ENCODE assay signal across 13 cellular contexts in the genomic region with DNA sequence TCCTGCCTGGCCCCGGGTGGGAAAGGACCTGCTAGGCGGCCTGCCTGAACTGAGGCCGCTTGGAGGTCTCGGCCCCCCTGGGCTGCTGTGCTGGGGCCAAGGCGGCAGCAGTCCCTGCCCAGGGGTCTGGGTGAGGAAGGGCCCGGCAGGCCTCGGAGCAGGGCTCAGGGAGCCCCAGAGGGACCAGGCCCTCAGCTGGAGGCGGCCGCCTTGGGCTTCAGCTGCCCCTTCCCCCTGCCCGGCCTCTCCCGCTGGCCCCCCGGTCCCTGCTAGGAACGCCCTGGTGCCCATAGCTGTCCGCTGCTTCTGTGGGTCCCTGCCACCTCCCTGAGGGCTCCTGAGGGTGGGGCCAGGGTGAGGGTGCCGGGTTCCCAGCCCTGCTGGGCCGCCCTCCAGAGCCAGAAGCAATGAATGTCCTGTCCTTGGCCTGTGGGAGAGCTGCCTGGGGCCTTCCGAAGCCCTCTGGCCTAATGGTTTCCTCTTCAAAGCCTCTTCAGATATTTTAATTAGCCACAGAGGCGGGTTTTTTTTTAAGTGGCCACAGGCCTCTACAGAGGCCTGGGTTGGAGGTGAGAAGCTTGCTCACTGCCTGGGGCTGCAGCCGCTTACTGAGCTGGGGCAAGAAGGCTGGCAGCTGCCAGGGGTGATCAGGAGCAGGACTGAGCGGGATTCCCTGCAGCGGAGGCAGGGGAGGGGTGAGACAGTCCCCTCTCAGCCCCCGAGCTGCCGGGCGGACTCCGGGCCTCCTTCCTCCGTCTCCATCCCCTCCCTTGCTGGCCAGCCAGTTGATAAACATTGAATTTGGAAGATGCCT. TPM values are rescaled to one million over a fixed set of nuclear protein-coding genes. Genes with fewer than 3 reads are reported as not detected.
DNase-seq lines count a peak whose midpoint lies in the region; ATAC-seq and TF ChIP-seq lines count a peak whose summit lies in the region.
"Had no signal": no experiment of that assay in that cellular context is flagged by ENCODE, and none has a peak within 500 bp of the region (broad histone marks: within the 10 kb centered on the region; RNA-seq: fewer than 3 reads in every experiment).

No MANE protein-coding gene starts in this region.

- peaks cover 6 to 48% (median 32%) of the 10 kb centered on the region in 11 experiments; a peak in 21 of 22 replicates for H3K27me3 ChIP-seq in BLaER1 treated with 17β-estradiol and CSF1 and Interleukin-3, amounts not matched to agents 10 nM and 100 nM
- no peaks in the 10 kb centered on the region for H3K27me3 ChIP-seq in endodermal cell (ENCODE audit: control insufficient read depth, insufficient read depth, low read length, poor library complexity, severe bottlenecking)
- H3K27me3 ChIP-seq in tibial nerve = no peaks in the 10 kb centered on the region

- no peak overlapping the region for H3K27ac Mint-ChIP-seq in endodermal cell
- H3K27ac Mint-ChIP-seq: T-cell had no signal

- no peak overlapping the region for H3K27ac ChIP-seq in BLaER1 treated with 17β-estradiol and CSF1 and Interleukin-3, amounts not matched to agents 10 nM and 100 nM
- H3K27ac ChIP-seq in endodermal cell (ENCODE audit: low read depth, low read length) = peak overlapping the region; percentile 81
- H3K27ac ChIP-seq in mesodermal cell (ENCODE audit: low read depth, low read length, severe bottlenecking) = peak overlapping the region; percentile 87
- H3K27ac ChIP-seq in tibial nerve = peak overlapping the region in 1 of 4 donors; percentile 34

- WGBS in endodermal cell (ENCODE audit: insufficient coverage in 1 of 2, insufficient read length in 1 of 2), 2 experiments = 82 to 89% methylated on average over 11 to 26 of the region's 26 CpGs
- 72 to 79% methylated on average over 16 to 20 of the region's 26 CpGs for WGBS in mesodermal cell (ENCODE audit: insufficient coverage in 2 of 2), 2 experiments
- 66 to 70% methylated on average over 13 to 19 of the region's 26 CpGs for WGBS in tibial nerve, 2 donors

- H3K4me3 ChIP-seq in BLaER1 treated with 17β-estradiol and CSF1 and Interleukin-3, amounts not matched to agents 10 nM and 100 nM = no peak overlapping the region; a peak in 1 of 20 replicates
- no peak overlapping the region for H3K4me3 ChIP-seq in endodermal cell (ENCODE audit: low read length)
- no peak overlapping the region for H3K4me3 ChIP-seq in mesodermal cell (ENCODE audit: extremely low read depth, insufficient read depth, low read length, poor library complexity, severe bottlenecking)
- H3K4me3 ChIP-seq in tibial nerve = no peak overlapping the region

- peak overlapping the region in 9 of 11 experiments; percentile 16 to 71 (median 47); a peak in 13 of 22 replicates for H3K9ac ChIP-seq in BLaER1 treated with 17β-estradiol and CSF1 and Interleukin-3, amounts not matched to agents 10 nM and 100 nM
- no peak overlapping the region for H3K9ac ChIP-seq in endodermal cell (ENCODE audit: extremely low read depth, low read length, poor library complexity, severe bottlenecking)

- peaks cover 3 to 88% (median 60%) of the 10 kb centered on the region in 11 experiments; a peak in 19 of 22 replicates for H4K20me1 ChIP-seq in BLaER1 treated with 17β-estradiol and CSF1 and Interleukin-3, amounts not matched to agents 10 nM and 100 nM

- DNase-seq in M059J (ENCODE audit: low read depth) (peak; percentile 83), endodermal cell (no peak), pons (ENCODE audit: low spot score) (no peak), NCI-H446 (lab: John Stamatoyannopoulos, UW) (no peak), tibial nerve (ENCODE audit: low spot score in 2 of 2) (no peak)
- DNase-seq: activated CD4-positive, alpha-beta T cell treated with anti-CD3 and anti-CD28 coated beads for 1 hour; activated T-cell treated with anti-CD3 and anti-CD28 coated beads, Interleukin-2, amount 50 U/mL, for 4 hours; left cardiac atrium; NCI-H146; T-cell had no signal

- TF ChIP-seq POLR2A in tibial nerve (IDR thresholded peaks at IDR 0.05) = no peak

- peaks cover 0 to 7% (median 0%) of the 10 kb centered on the region in 11 experiments; a peak in 7 of 22 replicates for H3K36me3 ChIP-seq in BLaER1 treated with 17β-estradiol and CSF1 and Interleukin-3, amounts not matched to agents 10 nM and 100 nM
- H3K36me3 ChIP-seq in endodermal cell (ENCODE audit: control insufficient read depth, insufficient read depth, low read length) (no peaks in the 10 kb centered on the region), mesodermal cell (ENCODE audit: control insufficient read depth, insufficient read depth, low read length) (peaks cover 6% of the 10 kb centered on the region), tibial nerve (peaks cover 0 to 52% (median 0%) of the 10 kb centered on the region in 3 donors)

- ATAC-seq in HG03521 (IDR thresholded peaks at IDR 0.05; ENCODE audit: unreplicated experiment) = no peak
- ATAC-seq: activated T-cell treated with anti-CD3 and anti-CD28 coated beads, Interleukin-2, amount 50 U/mL, for 4 hours; T-cell had no signal

- H3K4me3 Mint-ChIP-seq in endodermal cell = no peak overlapping the region
- H3K4me3 Mint-ChIP-seq: activated T-cell treated with anti-CD3 and anti-CD28 coated beads, Interleukin-2, amount 50 U/mL, for 4 hours; T-cell had no signal

- no peak for TF ChIP-seq EP300 in tibial nerve (IDR thresholded peaks at IDR 0.05)

- H3K4me2 ChIP-seq in BLaER1 treated with 17β-estradiol and CSF1 and Interleukin-3, amounts not matched to agents 10 nM and 100 nM = peak overlapping the region in 10 of 11 experiments; percentile 9 to 86 (median 74); a peak in 19 of 22 replicates

- H3K9me3 ChIP-seq in BLaER1 treated with 17β-estradiol and CSF1 and Interleukin-3, amounts not matched to agents 10 nM and 100 nM (replicated peaks in 1 of 11) = no peaks in the 10 kb centered on the region
- no peaks in the 10 kb centered on the region for H3K9me3 ChIP-seq in endodermal cell (ENCODE audit: control insufficient read depth, low read length)
- no peaks in the 10 kb centered on the region for H3K9me3 ChIP-seq in mesodermal cell (ENCODE audit: control insufficient read depth, low read length)
- no peaks in the 10 kb centered on the region for H3K9me3 ChIP-seq in tibial nerve

- no peaks in the 10 kb centered on the region for H3K27me3 Mint-ChIP-seq in endodermal cell (ENCODE audit: insufficient read depth)
- H3K27me3 Mint-ChIP-seq: T-cell had no signal

- H3K9me3 Mint-ChIP-seq in endodermal cell = no peaks in the 10 kb centered on the region
- H3K9me3 Mint-ChIP-seq: activated T-cell treated with anti-CD3 and anti-CD28 coated beads, Interleukin-2, amount 50 U/mL, for 4 hours; T-cell had no signal

- TF ChIP-seq CTCF in endodermal cell (conservative IDR thresholded peaks at IDR 0.05) (no peak), tibial nerve (IDR thresholded peaks at IDR 0.05) (no peak)

- peaks cover 0 to 70% (median 48%) of the 10 kb centered on the region in 10 experiments; a peak in 18 of 20 replicates for H3K4me1 ChIP-seq in BLaER1 treated with 17β-estradiol and CSF1 and Interleukin-3, amounts not matched to agents 10 nM and 100 nM
- no peaks in the 10 kb centered on the region for H3K4me1 ChIP-seq in endodermal cell (ENCODE audit: control insufficient read depth, insufficient read depth, low read length)
- H3K4me1 ChIP-seq in mesodermal cell (ENCODE audit: control insufficient read depth, insufficient read depth, low read length, poor library complexity, severe bottlenecking) = peaks cover 19% of the 10 kb centered on the region
- peaks cover 0 to 20% (median 3%) of the 10 kb centered on the region in 4 donors for H3K4me1 ChIP-seq in tibial nerve

- H3K36me3 Mint-ChIP-seq in endodermal cell (ENCODE audit: low read depth) = peaks cover 2% of the 10 kb centered on the region
- H3K36me3 Mint-ChIP-seq: T-cell had no signal

- no peaks in the 10 kb centered on the region for H3K4me1 Mint-ChIP-seq in endodermal cell
- H3K4me1 Mint-ChIP-seq: T-cell had no signal

RNA-seq across cellular contexts. Expression of a gene that starts 10.0 kb away (rescaled TPM):
- 121 and 155 TPM in 2 replicates for total RNA-seq in M059J (2014; rRNA removed; shearing (Covaris generic))
- 10 to 100 TPM; 80.0 to 85.0 TPM for total RNA-seq in endodermal cell
- polyA plus RNA-seq in endodermal cell (2013, experiment 1 of 2) = 62.5 TPM
- 61.5 TPM for polyA plus RNA-seq in endodermal cell (2013, experiment 2 of 2)
- 51.9 TPM for polyA plus RNA-seq in mesodermal cell (2013, experiment 1 of 2)
- polyA plus RNA-seq in mesodermal cell (2013, experiment 2 of 2) = 43.9 TPM
- total RNA-seq in tibial nerve = 100 to 1,000 TPM in 1 of 4 donors, 10 to 100 TPM in 3; 69.9 to 143 (median 78.0) TPM

RNA-seq across cellular contexts. Expression of a gene that starts 10.4 kb away (rescaled TPM):
- 6.2 and 20.8 TPM in 2 replicates for total RNA-seq in M059J (2014; rRNA removed; shearing (Covaris generic))
- total RNA-seq in endodermal cell (10 to 100 TPM; 35.1 to 38.9 TPM), tibial nerve (10 to 100 TPM; 13.1 to 25.8 (median 15.3) TPM)
- polyA plus RNA-seq in endodermal cell (2013, experiment 1 of 2) = 22.3 TPM
- polyA plus RNA-seq in endodermal cell (2013, experiment 2 of 2) = 20.1 TPM
- polyA plus RNA-seq in mesodermal cell (2013, experiment 1 of 2) = 10.0 TPM
- polyA plus RNA-seq in mesodermal cell (2013, experiment 2 of 2) = 8.2 TPM

RNA-seq across cellular contexts. Expression of a gene that starts 18.8 kb away (rescaled TPM):
- 16.4 and 19.8 TPM in 2 replicates for total RNA-seq in M059J (2014; rRNA removed; shearing (Covaris generic))
- total RNA-seq in endodermal cell (10 to 100 TPM; 45.7 to 53.9 TPM), tibial nerve (10 to 100 TPM in 1 of 4 donors, 1 to 10 TPM in 3; 2.4 to 14.7 (median 5.4) TPM)
- 58.8 TPM for polyA plus RNA-seq in endodermal cell (2013, experiment 1 of 2)
- 53.5 TPM for polyA plus RNA-seq in endodermal cell (2013, experiment 2 of 2)
- 57.4 TPM for polyA plus RNA-seq in mesodermal cell (2013, experiment 1 of 2)
- 44.7 TPM for polyA plus RNA-seq in mesodermal cell (2013, experiment 2 of 2)

RNA-seq across cellular contexts. Expression of a gene that starts 24.8 kb away (rescaled TPM):
- 81.6 and 117 TPM in 2 replicates for total RNA-seq in M059J (2014; rRNA removed; shearing (Covaris generic))
- total RNA-seq in endodermal cell = 10 to 100 TPM; 73.8 to 83.6 TPM
- 84.8 TPM for polyA plus RNA-seq in endodermal cell (2013, experiment 1 of 2)
- 72.9 TPM for polyA plus RNA-seq in endodermal cell (2013, experiment 2 of 2)
- 73.2 TPM for polyA plus RNA-seq in mesodermal cell (2013, experiment 1 of 2)
- 60.0 TPM for polyA plus RNA-seq in mesodermal cell (2013, experiment 2 of 2)
- 100 to 1,000 TPM; 236 to 347 (median 269) TPM for total RNA-seq in tibial nerve

RNA-seq across cellular contexts. Expression of a gene that starts 35.3 kb away (rescaled TPM):
- total RNA-seq in M059J (2014; rRNA removed; shearing (Covaris generic)) = 27.4 and 33.0 TPM in 2 replicates
- total RNA-seq in endodermal cell = 10 to 100 TPM; 50.8 to 65.4 TPM
- polyA plus RNA-seq in endodermal cell (2013, experiment 1 of 2) = 41.5 TPM
- 30.3 TPM for polyA plus RNA-seq in endodermal cell (2013, experiment 2 of 2)
- polyA plus RNA-seq in mesodermal cell (2013, experiment 1 of 2) = 22.6 TPM
- polyA plus RNA-seq in mesodermal cell (2013, experiment 2 of 2) = 22.4 TPM
- 10 to 100 TPM; 32.9 to 82.8 (median 55.6) TPM for total RNA-seq in tibial nerve

Comparison
In these comparisons a context has a peak if more than half of its experiments do, and no peak if none do; other contexts are left out.
1. H3K27ac ChIP-seq: peak in endodermal cell (single experiment) and mesodermal cell (single experiment); none in BLaER1 treated with 17β-estradiol and CSF1 and Interleukin-3, amounts not matched to agents 10 nM and 100 nM (0 of 11).